In genomic region chr1:26171084-26172072, GRCh38 we compare ENCODE assay signal across 10 cellular contexts. TPM values are rescaled to one million over a fixed set of nuclear protein-coding genes. Genes with fewer than 3 reads are reported as not detected.
DNase-seq lines count a peak whose midpoint lies in the region; ATAC-seq, FAIRE-seq and TF ChIP-seq lines count a peak whose summit lies in the region.
"Had no signal": no experiment of that assay in that cellular context is flagged by ENCODE, and none has a peak within 500 bp of the region (broad histone marks: within the 10 kb centered on the region; RNA-seq: fewer than 3 reads in every experiment).

ZNF593OS (minus strand) TSS chr1:26171832; CDS start chr1:26171661, 171 bp downstream.

- dilution Hi-C loops in keratinocyte (cut with MboI; ENCODE audit: extremely low pct_ligation_motif_present, low sequenced_read_pairs) = no loop called here

- H3K27ac Mint-ChIP-seq in activated T-helper 17 cell treated with anti-CD3 and anti-CD28 coated beads, Interleukin-2, amount 50 U/mL, for 72 hours = peak within 1 kb of the TSS; percentile 17

- H3K79me2 ChIP-seq in keratinocyte (ENCODE audit: control insufficient read depth, insufficient read depth, low read length) = peaks cover 17% of the 10 kb centered on the region

- no peaks in the 10 kb centered on the region for H3K9me3 Mint-ChIP-seq in activated T-helper 17 cell treated with anti-CD3 and anti-CD28 coated beads, Interleukin-2, amount 50 U/mL, for 72 hours

- TF ChIP-seq POLR2A in tibial nerve (IDR thresholded peaks at IDR 0.05) = no peak

- ATAC-seq in heart right ventricle (no peak), HG03378 (IDR thresholded peaks at IDR 0.05; ENCODE audit: unreplicated experiment) (no peak)
- ATAC-seq in activated T-helper 17 cell treated with anti-CD3 and anti-CD28 coated beads, Interleukin-2, amount 50 U/mL, for 72 hours (replicated peaks) = no peak

- H3K4me1 Mint-ChIP-seq in activated T-helper 17 cell treated with anti-CD3 and anti-CD28 coated beads, Interleukin-2, amount 50 U/mL, for 72 hours = no peaks in the 10 kb centered on the region

- DNase-seq in heart right ventricle = no peak
- DNase-seq in cardiac septum (ENCODE audit: low spot score) = no peak
- DNase-seq in keratinocyte (ENCODE audit: low read depth, low spot score) = no peak
- no peak for DNase-seq in tibial nerve (ENCODE audit: low spot score in 2 of 2)
- DNase-seq in NCI-H1105 (lab: John Stamatoyannopoulos, UW) = no peak
- no peak for DNase-seq in COR-L47 (lab: John Stamatoyannopoulos, UW)
- DNase-seq: hypothalamus, T1000 had no signal

- peak within 1 kb of the TSS; percentile 78 for H3K4me2 ChIP-seq in keratinocyte (ENCODE audit: control insufficient read depth, extremely low read depth, insufficient read depth, low read depth, low read length)

- H3K4me3 ChIP-seq in heart right ventricle = peak within 1 kb of the TSS in 7 of 10 donors; percentile 63 to 93 (median 86)
- peak within 1 kb of the TSS; percentile 64 to 94 (median 80) for H3K4me3 ChIP-seq in keratinocyte (ENCODE audit: control insufficient read depth in 2 of 3, extremely low read depth in 1 of 3, insufficient read depth in 2 of 3, low read depth in 1 of 3, low read length in 3 of 3)
- H3K4me3 ChIP-seq in tibial nerve = peak within 1 kb of the TSS in 3 of 4 donors; percentile 84 to 96 (median 85)

- peak within 1 kb of the TSS; percentile 73 for H3K4me3 Mint-ChIP-seq in activated T-helper 17 cell treated with anti-CD3 and anti-CD28 coated beads, Interleukin-2, amount 50 U/mL, for 72 hours

- no peaks in the 10 kb centered on the region for H3K9me3 ChIP-seq in heart right ventricle
- no peaks in the 10 kb centered on the region for H3K9me3 ChIP-seq in keratinocyte (ENCODE audit: control insufficient read depth, low read depth, low read length)
- no peaks in the 10 kb centered on the region for H3K9me3 ChIP-seq in tibial nerve

- TF ChIP-seq EP300 in tibial nerve (IDR thresholded peaks at IDR 0.05) = no peak

- H3K9ac ChIP-seq in keratinocyte (ENCODE audit: control insufficient read depth, extremely low read depth, insufficient read depth, low read length) = peak within 1 kb of the TSS; percentile 89

- no peaks in the 10 kb centered on the region for H3K27me3 Mint-ChIP-seq in activated T-helper 17 cell treated with anti-CD3 and anti-CD28 coated beads, Interleukin-2, amount 50 U/mL, for 72 hours

- no peak within 1 kb of the TSS for H2AFZ ChIP-seq in keratinocyte (ENCODE audit: control insufficient read depth, low read length)

- H3K36me3 ChIP-seq in heart right ventricle (peaks cover 0 to 8% (median 0%) of the 10 kb centered on the region in 9 donors), keratinocyte (ENCODE audit: control insufficient read depth in 2 of 2, extremely low read depth in 1 of 2, insufficient read depth in 2 of 2, low read length in 2 of 2) (peaks cover 0 to 10% of the 10 kb centered on the region in 2 experiments), tibial nerve (peaks cover 0 to 18% (median 0%) of the 10 kb centered on the region in 3 donors)

- H3K27me3 ChIP-seq in heart right ventricle (no peaks in the 10 kb centered on the region), keratinocyte (ENCODE audit: control insufficient read depth, extremely low read depth, insufficient read depth, low read length) (no peaks in the 10 kb centered on the region), tibial nerve (no peaks in the 10 kb centered on the region)

- H4K20me1 ChIP-seq in keratinocyte (ENCODE audit: control insufficient read depth, extremely low read depth, insufficient read depth, low read length) = no peaks in the 10 kb centered on the region

- FAIRE-seq in keratinocyte (lab: Jason Lieb, UNC) = no peak

- peaks cover 11% of the 10 kb centered on the region for H3K36me3 Mint-ChIP-seq in activated T-helper 17 cell treated with anti-CD3 and anti-CD28 coated beads, Interleukin-2, amount 50 U/mL, for 72 hours (ENCODE audit: low read depth)

- peaks cover 5 to 30% (median 16%) of the 10 kb centered on the region in 9 donors for H3K4me1 ChIP-seq in heart right ventricle
- peaks cover 11% of the 10 kb centered on the region for H3K4me1 ChIP-seq in keratinocyte (ENCODE audit: control insufficient read depth, extremely low read depth, insufficient read depth, low read length)
- peaks cover 0 to 22% (median 7%) of the 10 kb centered on the region in 4 donors for H3K4me1 ChIP-seq in tibial nerve

- no peak within 1 kb of the TSS for H3K27ac ChIP-seq in heart right ventricle
- peak within 1 kb of the TSS; percentile 60 for H3K27ac ChIP-seq in keratinocyte (ENCODE audit: control insufficient read depth, insufficient read depth, low read length)
- peak within 1 kb of the TSS in 1 of 4 donors; percentile 86 for H3K27ac ChIP-seq in tibial nerve

- 92 to 93% methylated on average over 34 of the region's 34 CpGs for WGBS in heart right ventricle, 2 donors
- 90 to 91% methylated on average over 32 to 34 of the region's 34 CpGs for WGBS in tibial nerve, 2 donors

- intact Hi-C loops in heart right ventricle (cut with DNase I) = loop anchor here in 4 of 10 donors (5.0 to 10.0 kb wide), 5 partner anchors 53 to 153 kb away; partner anchors contain the start of genes CD52 (in 1 of the 4) and CEP85 (in 1 of the 4)
- intact Hi-C loops in cardiac septum (cut with DNase I) = no loop called here

- no peak for TF ChIP-seq CTCF in heart right ventricle (IDR thresholded peaks at IDR 0.05)
- TF ChIP-seq CTCF in keratinocyte (optimal IDR thresholded peaks at IDR 0.05 in 1 of 3, IDR thresholded peaks at IDR 0.05 in 1 of 3, conservative IDR thresholded peaks at IDR 0.05 in 1 of 3; ENCODE audit: extremely low read depth in 1 of 3, insufficient read depth in 2 of 3, low read length in 3 of 3) = no peak
- TF ChIP-seq CTCF in tibial nerve (IDR thresholded peaks at IDR 0.05) = no peak

- H3K9me1 ChIP-seq in keratinocyte (ENCODE audit: control insufficient read depth, extremely low read depth, insufficient read depth, low read length) = no peaks in the 10 kb centered on the region

RNA-seq across cellular contexts. Expression of gene ZNF593OS, which starts in this region (rescaled TPM):
- total RNA-seq in heart right ventricle = not detected
- polyA plus RNA-seq in heart right ventricle = under 1 TPM in 1 of 2 donors, not detected in 1; 0.46 TPM
- not detected for total RNA-seq in cardiac septum
- not detected for total RNA-seq in activated T-helper 17 cell treated with anti-CD3 and anti-CD28 coated beads, Interleukin-2, amount 50 U/mL, for 72 hours
- 0.15 TPM in 1 of 3 replicates, not detected in the others for polyA plus RNA-seq in keratinocyte
- polyA plus RNA-seq in keratinocyte (2011; ENCODE audit: low read depth) = not detected
- not detected in 2 replicates for polyA plus RNA-seq in keratinocyte (2011; cell fraction: cytosol; rRNA removed)
- not detected in 2 replicates for polyA plus RNA-seq in keratinocyte (2011; cell fraction: nucleus; rRNA removed)
- polyA plus RNA-seq in keratinocyte (2012; ENCODE audit: low replicate concordance) = 0.42 and 0.52 TPM in 2 replicates
- polyA minus RNA-seq in keratinocyte = not detected in 3 replicates
- polyA minus RNA-seq in keratinocyte (2011; cell fraction: cytosol; rRNA and poly(A)+ RNA removed) = not detected
- not detected in 2 replicates for polyA minus RNA-seq in keratinocyte (2011; cell fraction: nucleus; rRNA and poly(A)+ RNA removed)
- not detected for total RNA-seq in tibial nerve
